In the genomic region with DNA sequence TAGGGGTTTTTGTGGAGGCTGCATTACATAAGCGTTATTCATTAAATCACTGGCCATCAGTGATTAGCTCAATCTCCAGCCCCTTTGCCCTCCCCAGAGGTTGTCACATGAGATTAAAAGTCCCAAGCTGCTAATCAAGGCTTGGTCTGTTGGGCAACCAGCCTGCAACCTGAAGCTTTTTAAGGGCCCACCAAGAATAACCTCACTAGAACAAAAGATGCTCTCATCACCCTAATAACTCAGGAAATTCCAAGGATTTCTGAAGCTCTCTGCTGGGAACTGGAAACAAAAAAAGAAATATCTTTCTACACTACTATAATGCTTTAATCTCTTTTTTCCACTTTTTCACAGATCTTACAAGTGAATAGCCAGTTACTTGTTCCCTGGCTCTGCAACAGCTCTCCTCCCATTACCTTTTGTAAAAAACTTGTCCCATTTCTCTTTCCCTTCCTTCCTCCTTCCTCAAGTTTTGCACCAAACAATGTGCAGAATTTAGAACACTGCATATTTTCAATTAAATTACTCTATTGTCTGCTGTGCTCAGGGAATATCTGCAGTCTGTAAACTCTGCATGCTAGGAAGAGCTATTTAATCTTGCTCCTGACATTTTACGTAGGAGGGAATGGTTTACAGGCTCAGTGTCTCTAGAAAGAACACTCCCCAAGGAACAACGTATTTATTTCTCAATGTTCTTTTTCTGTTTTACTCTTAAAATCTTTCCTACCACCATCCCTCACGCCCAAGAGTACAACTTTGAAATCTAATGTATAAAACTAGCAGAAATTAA, we compare ENCODE assay signal across 13 cellular contexts.
A peak's percentile ranks its signal among the peaks of the same experiment; 100 is the strongest.
DNase-seq lines count a peak whose midpoint lies in the region; ATAC-seq lines count a peak whose summit lies in the region.
"Had no signal": no experiment of that assay in that cellular context is flagged by ENCODE, and none has a peak within 500 bp of the region (broad histone marks: within the 10 kb centered on the region; RNA-seq: fewer than 3 reads in every experiment).

No MANE protein-coding gene starts in this region.

- no peak overlapping the region for H3K9ac ChIP-seq in HUES48 (ENCODE audit: low read depth, low read length)

- H3K27me3 ChIP-seq in HUES48 (ENCODE audit: control insufficient read depth, insufficient read depth, low read length), result no peaks in the 10 kb centered on the region

- DNase-seq in cerebellar cortex (ENCODE audit: low spot score), result peak; percentile 19
- peak; percentile 40 for DNase-seq in iris pigment epithelial cell (ENCODE audit: low read depth)
- peak; percentile 35 for DNase-seq in skeletal muscle cell (ENCODE audit: low read depth)
- DNase-seq in GM19240 (ENCODE audit: insufficient read length, low spot score), result no peak
- no peak for DNase-seq in immature natural killer cell
- DNase-seq in NCI-H1436 treated with DMSO at 0.1 percent for 48 hours (lab: John Stamatoyannopoulos, UW), result no peak
- DNase-seq: NCI-H526 treated with DMSO at 0.1 percent for 48 hours; SIG-M5; stimulated activated CD4-positive, alpha-beta T cell treated with anti-CD3 and anti-CD28 coated beads, Interleukin-12 subunit alpha, Interleukin-12 subunit beta, amount 100 ng/mL, for 4 hours; stimulated activated CD8-positive, alpha-beta memory T cell treated with anti-CD3 and anti-CD28 coated beads, Interleukin-4, amount 100 ng/mL, for 48 hours had no signal

- H3K9me3 Mint-ChIP-seq in immature natural killer cell, result peaks cover 0 to 18% (median 7%) of the 10 kb centered on the region in 6 donors

- peaks cover 0 to 5% (median 0%) of the 10 kb centered on the region in 3 donors for H3K27me3 Mint-ChIP-seq in immature natural killer cell (ENCODE audit: low read depth in 3 of 3)

- H3K27ac Mint-ChIP-seq in immature natural killer cell, result no peak overlapping the region

- peaks cover 0 to 10% (median 3%) of the 10 kb centered on the region in 3 donors for H3K36me3 Mint-ChIP-seq in immature natural killer cell

- H3K4me1 ChIP-seq in HUES48 (ENCODE audit: control insufficient read depth, insufficient read depth, low read length), result peaks cover 12% of the 10 kb centered on the region

- no peaks in the 10 kb centered on the region for H3K9me3 ChIP-seq in HUES48 (ENCODE audit: control insufficient read depth, insufficient read depth, low read length)

- H3K27ac ChIP-seq in HUES48 (ENCODE audit: low read depth, low read length), result peak overlapping the region; percentile 46

- H3K4me1 Mint-ChIP-seq in immature natural killer cell, result peaks cover 0 to 2% of the 10 kb centered on the region in 2 donors

- no peaks in the 10 kb centered on the region for H3K36me3 ChIP-seq in HUES48 (ENCODE audit: control insufficient read depth, insufficient read depth, low read length)

- ATAC-seq in HG02840 (IDR thresholded peaks at IDR 0.05; ENCODE audit: low FRiP score, unreplicated experiment), result no peak
- ATAC-seq: activated CD4-positive, CD25-positive, alpha-beta regulatory T cell treated with anti-CD3 and anti-CD28 coated beads, Interleukin-2, amount 50 U/mL, for 24 hours had no signal

- no peak overlapping the region; the same call in 1 of the 2 replicates for H3K4me3 ChIP-seq in HUES48 (ENCODE audit: low read depth, low read length)
- no peak overlapping the region for H3K4me3 ChIP-seq in skeletal muscle cell (ENCODE audit: low read depth, low read length)

- no peak overlapping the region for H3K4me3 Mint-ChIP-seq in immature natural killer cell

Comparison
In these comparisons a context has a peak if more than half of its experiments do, and no peak if none do; other contexts are left out.
1. DNase-seq: peak in cerebellar cortex (single experiment), iris pigment epithelial cell (single experiment) and skeletal muscle cell (single experiment); none in GM19240 (single experiment), immature natural killer cell (0 of 3) and NCI-H1436 treated with DMSO at 0.1 percent for 48 hours (single experiment).